In genomic region chr3:53599780-53600179, GRCh38 we compare ENCODE assay signal across 24 cellular contexts.
"Had no signal": no experiment of that assay in that cellular context is flagged by ENCODE, and none has a peak within 500 bp of the region (broad histone marks: within the 10 kb centered on the region; RNA-seq: fewer than 3 reads in every experiment).

No MANE protein-coding gene starts in this region.

- ATAC-seq: K562 had no signal

- H3K9ac ChIP-seq: KMS-11, SK-N-SH had no signal

- H3K4me2 ChIP-seq: KMS-11, SK-N-SH had no signal

- H3K4me3 Mint-ChIP-seq: IgD-negative memory B cell had no signal

- FAIRE-seq: HTR-8/SVneo, K562, RCC 7860 had no signal

- H3K27ac Mint-ChIP-seq: IgD-negative memory B cell had no signal

- H3K9me3 ChIP-seq: SK-N-SH had no signal

- H3K9me3 Mint-ChIP-seq: IgD-negative memory B cell had no signal

- H3K4me1 Mint-ChIP-seq: IgD-negative memory B cell had no signal

- DNase-seq: Kasumi-1, MM.1S, MV-4-11, NCI-H1048, NCI-H1105, NCI-H1417, NCI-H1436 treated with DMSO at 0.1 percent for 48 hours, NCI-H1694, NCI-H187 treated with DMSO at 0.1 percent for 48 hours, NCI-H2029 treated with DMSO at 0.1 percent for 48 hours, NCI-H2171 treated with DMSO at 0.1 percent for 48 hours, NCI-H345, NCI-H524, NCI-H526 treated with DMSO at 0.1 percent for 48 hours, NCI-H748 treated with DMSO at 0.1 percent for 48 hours, RPMI8226, SHP77, SK-N-SH, SW 1271 had no signal

- H3K4me3 ChIP-seq: K562 had no signal

- H3K27ac ChIP-seq: KMS-11 had no signal
